ENCODE assay signal across 8 cellular contexts in the genomic region with DNA sequence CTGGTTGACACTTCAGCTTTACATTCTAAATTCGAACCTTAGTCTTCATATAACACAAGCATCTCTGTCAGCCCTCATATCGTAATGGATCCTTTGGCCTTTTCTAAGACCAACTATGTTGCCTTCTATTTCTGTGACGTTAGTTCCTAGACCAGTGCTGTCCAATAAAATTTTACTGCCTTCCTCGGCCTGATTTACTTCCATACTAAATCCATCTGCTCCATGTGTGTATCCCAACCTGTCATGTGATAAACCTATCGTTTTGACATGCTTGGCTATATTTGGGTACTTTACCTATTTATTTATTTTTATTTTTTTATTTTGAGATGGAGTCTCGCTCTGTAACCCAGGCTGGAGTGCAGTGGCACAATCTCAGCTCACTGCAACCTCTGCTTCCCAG.
"Had no signal": no experiment of that assay in that cellular context is flagged by ENCODE, and none has a peak within 500 bp of the region (broad histone marks: within the 10 kb centered on the region; RNA-seq: fewer than 3 reads in every experiment).

No MANE protein-coding gene starts in this region.

- H3K4me2 ChIP-seq: GM23338 had no signal

- H2AFZ ChIP-seq: GM23338 had no signal

- FAIRE-seq: H1, H54 had no signal

- H3K4me3 ChIP-seq: GM23338, K562 had no signal

- ATAC-seq: GM23338 had no signal

- DNase-seq: H9, HCEC 1CT, HFFc6, IMR-90 had no signal
